Comparison of ENCODE assay signal across 16 cellular contexts in genomic region chr2:98521266-98521665, GRCh38.
DNase-seq lines count a peak whose midpoint lies in the region; ATAC-seq lines count a peak whose summit lies in the region.
"Had no signal": no experiment of that assay in that cellular context is flagged by ENCODE, and none has a peak within 500 bp of the region (broad histone marks: within the 10 kb centered on the region; RNA-seq: fewer than 3 reads in every experiment).

No MANE protein-coding gene starts in this region.

- in situ Hi-C loops in G401 (cut with HindIII; ENCODE audit: low sequenced_read_pairs) = no loop called here

- no CpG with 5 or more reads among the region's 7 CpGs for WGBS in neuronal stem cell (ENCODE audit: extremely low coverage in 2 of 2, insufficient read length in 2 of 2, insufficient replicate concordance in 1 of 2), 2 donors

- no peak overlapping the region for H3K14ac ChIP-seq in neuronal stem cell (ENCODE audit: low read length)

- no peak overlapping the region for H2BK15ac ChIP-seq in neuronal stem cell (ENCODE audit: low read length)

- no peak overlapping the region for H2AK5ac ChIP-seq in neuronal stem cell (ENCODE audit: low read depth, low read length)

- no peak overlapping the region for H4K8ac ChIP-seq in neuronal stem cell (ENCODE audit: low read depth, low read length)

- no peak overlapping the region for H3K9ac ChIP-seq in neuronal stem cell (ENCODE audit: low read depth, low read length, poor library complexity)

- DNase-seq in G401 (ENCODE audit: low spot score) (peak; percentile 84), cerebellar cortex (ENCODE audit: low spot score) (peak; percentile 77), neuronal stem cell (ENCODE audit: low spot score) (no peak)
- no peak for DNase-seq in effector CD8-positive, alpha-beta T cell (lab: John Stamatoyannopoulos, UW)
- DNase-seq: Calu3; CD4-positive, alpha-beta memory T cell; COR-L47; DMS153; DND-41; GDM1; H9 had no signal

- H2BK120ac ChIP-seq in neuronal stem cell (ENCODE audit: low read depth, low read length) = no peak overlapping the region

- no peak overlapping the region for H3K4me3 ChIP-seq in neuronal stem cell (ENCODE audit: low read length in 2 of 2)
- H3K4me3 ChIP-seq: GM12878, GM23338 had no signal

- H3K4me2 ChIP-seq in neuronal stem cell (ENCODE audit: insufficient read depth, low read length, poor library complexity, severe bottlenecking) = no peak overlapping the region
- H3K4me2 ChIP-seq: GM23338 had no signal

- H3K27me3 ChIP-seq in neuronal stem cell (ENCODE audit: control insufficient read depth in 3 of 3, insufficient read depth in 3 of 3, low read depth in 1 of 3, low read length in 3 of 3) = no peaks in the 10 kb centered on the region

- no peak overlapping the region for H3K4ac ChIP-seq in neuronal stem cell (ENCODE audit: low read length)

- no peak overlapping the region for H4K91ac ChIP-seq in neuronal stem cell (ENCODE audit: low read depth, low read length, poor library complexity)

- H3K27ac ChIP-seq in neuronal stem cell (replicated peaks; ENCODE audit: low read length) = no peak overlapping the region

- no peak overlapping the region for H2AFZ ChIP-seq in neuronal stem cell (ENCODE audit: low read length)
- H2AFZ ChIP-seq: GM23338 had no signal

- H3K9me3 ChIP-seq in neuronal stem cell (replicated peaks in 1 of 2; ENCODE audit: control insufficient read depth in 2 of 2, insufficient read depth in 1 of 2, low read depth in 1 of 2, low read length in 2 of 2) = no peaks in the 10 kb centered on the region

- no peaks in the 10 kb centered on the region for H3K79me1 ChIP-seq in neuronal stem cell (ENCODE audit: low read depth, low read length)

- peaks cover 5 to 13% of the 10 kb centered on the region in 2 donors for H3K36me3 ChIP-seq in neuronal stem cell (replicated peaks in 1 of 2; ENCODE audit: control insufficient read depth in 2 of 2, insufficient read depth in 2 of 2, low read length in 2 of 2)

- no peak overlapping the region for H3K23ac ChIP-seq in neuronal stem cell (ENCODE audit: low read depth, low read length, poor library complexity)

- H3K18ac ChIP-seq in neuronal stem cell (ENCODE audit: low read length) = peak overlapping the region; percentile 55

- H2BK12ac ChIP-seq in neuronal stem cell (ENCODE audit: low read length) = no peak overlapping the region

- H2BK5ac ChIP-seq in neuronal stem cell (ENCODE audit: low read length) = no peak overlapping the region

- no peaks in the 10 kb centered on the region for H3K4me1 ChIP-seq in neuronal stem cell (ENCODE audit: control insufficient read depth in 2 of 2, insufficient read depth in 1 of 2, low read depth in 1 of 2, low read length in 2 of 2)

- no peak for ATAC-seq in GM21447 (IDR thresholded peaks at IDR 0.05; ENCODE audit: unreplicated experiment)
- no peak for ATAC-seq in HG02973 (IDR thresholded peaks at IDR 0.05; ENCODE audit: unreplicated experiment)
- ATAC-seq: GM12878, GM23338, HCT116 had no signal

Comparison
In these comparisons a context has a peak if more than half of its experiments do, and no peak if none do; other contexts are left out.
1. DNase-seq: peak in G401 (single experiment) and cerebellar cortex (single experiment); none in neuronal stem cell (single experiment) and effector CD8-positive, alpha-beta T cell (single experiment).